16 cellular contexts compared by ENCODE assay signal in genomic region chr12:120590741-120591407, GRCh38. TPM values are rescaled to one million over a fixed set of nuclear protein-coding genes. Genes with fewer than 3 reads are reported as not detected.
"Had no signal": no experiment of that assay in that cellular context is flagged by ENCODE, and none has a peak within 500 bp of the region (broad histone marks: within the 10 kb centered on the region; RNA-seq: fewer than 3 reads in every experiment).

No MANE protein-coding gene starts in this region.

- ATAC-seq: heart right ventricle had no signal

- H3K27me3 ChIP-seq: heart right ventricle, vagina had no signal

- H3K4me3 Mint-ChIP-seq: activated CD4-positive, alpha-beta memory T cell treated with anti-CD3 and anti-CD28 coated beads for 36 hours; activated naive CD8-positive, alpha-beta T cell treated with anti-CD3 and anti-CD28 coated beads for 36 hours; nephron; stimulated activated naive CD8-positive, alpha-beta T cell treated with anti-CD3 and anti-CD28 coated beads, Interleukin-15, Interleukin-2, amounts not matched to agents 100 ng/mL and 50 ng/mL, for 24 hours had no signal

- H3K36me3 ChIP-seq: heart right ventricle, thoracic aorta, vagina had no signal

- H3K4me3 ChIP-seq: heart right ventricle, lung, thoracic aorta, vagina had no signal

- H3K9me3 ChIP-seq: heart right ventricle, thoracic aorta, vagina had no signal

- H3K4me1 ChIP-seq: vagina had no signal

- H3K4me1 Mint-ChIP-seq: activated naive CD8-positive, alpha-beta T cell treated with anti-CD3 and anti-CD28 coated beads for 36 hours; nephron had no signal

- H3K27me3 Mint-ChIP-seq: activated CD4-positive, alpha-beta memory T cell treated with anti-CD3 and anti-CD28 coated beads for 36 hours; activated naive CD8-positive, alpha-beta T cell treated with anti-CD3 and anti-CD28 coated beads for 36 hours had no signal

- H3K27ac Mint-ChIP-seq: activated CD4-positive, alpha-beta memory T cell treated with anti-CD3 and anti-CD28 coated beads for 36 hours; activated naive CD8-positive, alpha-beta T cell treated with anti-CD3 and anti-CD28 coated beads for 36 hours; nephron; stimulated activated naive CD8-positive, alpha-beta T cell treated with anti-CD3 and anti-CD28 coated beads, Interleukin-15, Interleukin-2, amounts not matched to agents 100 ng/mL and 50 ng/mL, for 24 hours had no signal

- H3K27ac ChIP-seq: heart right ventricle, thoracic aorta, vagina had no signal

- H3K36me3 Mint-ChIP-seq: activated CD4-positive, alpha-beta memory T cell treated with anti-CD3 and anti-CD28 coated beads for 36 hours; activated naive CD8-positive, alpha-beta T cell treated with anti-CD3 and anti-CD28 coated beads for 36 hours had no signal

- DNase-seq: activated CD4-positive, alpha-beta memory T cell treated with anti-CD3 and anti-CD28 coated beads for 36 hours; activated gamma-delta T cell treated with Interleukin-2 at 50 U/mL for 16 hours; activated naive CD8-positive, alpha-beta T cell treated with anti-CD3 and anti-CD28 coated beads for 36 hours; activated T-cell treated with anti-CD3 and anti-CD28 coated beads, Interleukin-2, amount 50 U/mL, for 48 hours; heart right ventricle; kidney; stimulated activated CD4-positive, alpha-beta T cell treated with anti-CD3 and anti-CD28 coated beads, Interleukin-15, amount 100 ng/mL, for 24 hours; stimulated activated CD4-positive, alpha-beta T cell treated with anti-CD3 and anti-CD28 coated beads, Interleukin-4, amount 100 ng/mL, for 24 hours; T-helper 9 cell had no signal

- H3K9me3 Mint-ChIP-seq: activated CD4-positive, alpha-beta memory T cell treated with anti-CD3 and anti-CD28 coated beads for 36 hours; activated naive CD8-positive, alpha-beta T cell treated with anti-CD3 and anti-CD28 coated beads for 36 hours; nephron; stimulated activated naive CD8-positive, alpha-beta T cell treated with anti-CD3 and anti-CD28 coated beads, Interleukin-15, Interleukin-2, amounts not matched to agents 100 ng/mL and 50 ng/mL, for 24 hours had no signal

RNA-seq across cellular contexts. Expression of gene CABP1, which starts 49.6 kb away (rescaled TPM):
- total RNA-seq: bronchial epithelial cell, osteoblast had no signal
